ENCODE assay signal across 20 cellular contexts in the genomic region with DNA sequence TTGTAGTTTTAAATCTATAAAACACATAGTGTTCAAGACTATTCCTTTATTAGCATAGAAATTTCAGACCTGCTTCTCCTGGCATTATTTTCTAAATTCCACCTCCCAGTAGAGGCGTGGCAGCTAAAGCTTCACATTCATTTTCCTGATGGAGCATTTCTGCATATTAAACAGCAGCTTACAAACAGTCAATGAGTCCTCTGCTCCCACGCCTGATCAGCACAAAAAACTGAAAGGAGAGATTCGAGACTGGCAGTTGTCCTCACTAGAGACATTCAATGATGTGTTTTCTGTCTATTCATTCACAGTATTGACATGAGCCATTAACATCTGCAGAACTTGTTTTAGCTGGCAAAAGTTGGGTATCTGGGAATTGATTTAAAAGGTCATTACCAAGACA.
DNase-seq lines count a peak whose midpoint lies in the region; ATAC-seq and TF ChIP-seq lines count a peak whose summit lies in the region.
"Had no signal": no experiment of that assay in that cellular context is flagged by ENCODE, and none has a peak within 500 bp of the region (broad histone marks: within the 10 kb centered on the region; RNA-seq: fewer than 3 reads in every experiment).

No MANE protein-coding gene starts in this region.

- peaks cover 4% of the 10 kb centered on the region for H3K9me3 Mint-ChIP-seq in activated CD4-positive, alpha-beta T cell treated with anti-CD3 and anti-CD28 coated beads, Interleukin-2, amount 10 ng/mL, durations not matched to agents 7 days and 5 days
- H3K9me3 Mint-ChIP-seq: CD8-positive, alpha-beta memory T cell had no signal

- DNase-seq in Ammon's horn (ENCODE audit: low spot score) (peak; percentile 44), hippocampal formation (lab: John Stamatoyannopoulos, UW) (peak; percentile 6 to 19), sciatic nerve (ENCODE audit: low spot score) (no peak), SK-N-DZ (ENCODE audit: low spot score) (no peak)
- no peak for DNase-seq in activated CD4-positive, alpha-beta T cell treated with anti-CD3 and anti-CD28 coated beads, Interleukin-2, amount 10 ng/mL, durations not matched to agents 7 days and 5 days
- DNase-seq: 8988T; AML-193; CD8-positive, alpha-beta memory T cell; DMS53; GDM1; Kasumi-1; MM.1S; NCI-H1048; NCI-H1417 treated with DMSO at 0.1 percent for 48 hours; NCI-H187; NCI-H446 treated with DMSO at 0.1 percent for 48 hours; NCI-H526 treated with DMSO at 0.1 percent for 48 hours had no signal

- peaks cover 22% of the 10 kb centered on the region for H3K36me3 Mint-ChIP-seq in activated CD4-positive, alpha-beta T cell treated with anti-CD3 and anti-CD28 coated beads, Interleukin-2, amount 10 ng/mL, durations not matched to agents 7 days and 5 days (ENCODE audit: low read depth)

- H3K27me3 Mint-ChIP-seq in activated CD4-positive, alpha-beta T cell treated with anti-CD3 and anti-CD28 coated beads, Interleukin-2, amount 10 ng/mL, durations not matched to agents 7 days and 5 days: no peaks in the 10 kb centered on the region
- H3K27me3 Mint-ChIP-seq: CD8-positive, alpha-beta memory T cell had no signal

- intact Hi-C loops in sciatic nerve (cut with DNase I): loop anchor here (5.0 kb wide), 1 partner anchor 1196 kb away; no protein-coding TSS in a partner anchor

- H3K4me1 Mint-ChIP-seq in activated CD4-positive, alpha-beta T cell treated with anti-CD3 and anti-CD28 coated beads, Interleukin-2, amount 10 ng/mL, durations not matched to agents 7 days and 5 days: no peaks in the 10 kb centered on the region

- no peak overlapping the region for H3K4me3 Mint-ChIP-seq in activated CD4-positive, alpha-beta T cell treated with anti-CD3 and anti-CD28 coated beads, Interleukin-2, amount 10 ng/mL, durations not matched to agents 7 days and 5 days
- H3K4me3 Mint-ChIP-seq: CD8-positive, alpha-beta memory T cell had no signal

- ATAC-seq in sciatic nerve: peak; percentile 50
- no peak for ATAC-seq in GM21619 (IDR thresholded peaks at IDR 0.05; ENCODE audit: unreplicated experiment)
- ATAC-seq: Panc1 had no signal

- POLR2A ChIA-PET in activated CD4-positive, alpha-beta T cell treated with anti-CD3 and anti-CD28 coated beads, Interleukin-2, amount 10 ng/mL, durations not matched to agents 7 days and 5 days (lab: Charles Lee): no interaction called here

- H3K27ac Mint-ChIP-seq in activated CD4-positive, alpha-beta T cell treated with anti-CD3 and anti-CD28 coated beads, Interleukin-2, amount 10 ng/mL, durations not matched to agents 7 days and 5 days: no peak overlapping the region
- H3K27ac Mint-ChIP-seq: CD8-positive, alpha-beta memory T cell had no signal

- CTCF ChIA-PET in activated CD4-positive, alpha-beta T cell treated with anti-CD3 and anti-CD28 coated beads, Interleukin-2, amount 10 ng/mL, durations not matched to agents 7 days and 5 days (lab: Charles Lee): no interaction called here

TF ChIP-seq in PFSK-1, 5 proteins besides CTCF, POLR2A, EP300 and RAD21:
- no peak for TF ChIP-seq TAF1 (IDR thresholded peaks at IDR 0.05; ENCODE audit: borderline replicate concordance, insufficient read depth, low read length)
- TF ChIP-seq SIN3A (IDR thresholded peaks at IDR 0.05; ENCODE audit: borderline replicate concordance, insufficient read depth, low read length): 0 out of 2 replicates have a peak, but pooled peaks have one; percentile 24

Comparison
In these comparisons a context has a peak if more than half of its experiments do, and no peak if none do; other contexts are left out.
1. DNase-seq: peak in Ammon's horn (single experiment) and hippocampal formation (2 of 2); none in sciatic nerve (single experiment), activated CD4-positive, alpha-beta T cell treated with anti-CD3 and anti-CD28 coated beads, Interleukin-2, amount 10 ng/mL, durations not matched to agents 7 days and 5 days (single experiment) and SK-N-DZ (single experiment).